In the genomic region with DNA sequence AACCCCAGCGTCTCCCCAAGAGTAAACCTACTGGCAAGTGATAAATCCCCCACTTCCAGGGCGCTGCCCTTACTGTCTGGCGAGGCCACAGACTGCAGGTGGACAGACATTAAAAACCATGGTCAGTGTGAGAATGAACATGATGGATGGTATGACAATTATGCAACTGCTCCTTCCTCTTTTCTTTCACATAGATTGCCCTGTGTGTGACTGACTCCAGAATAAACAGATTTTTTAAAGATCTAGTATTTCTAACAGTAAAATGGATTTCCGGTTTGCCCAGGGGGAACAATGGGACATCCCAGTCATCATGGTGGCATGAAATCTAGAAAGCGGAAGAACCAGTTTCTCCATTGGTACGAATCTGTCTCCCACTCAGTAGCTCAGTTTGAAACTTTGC, we compare ENCODE assay signal across 29 cellular contexts.
DNase-seq lines count a peak whose midpoint lies in the region; ATAC-seq, FAIRE-seq and TF ChIP-seq lines count a peak whose summit lies in the region.
"Had no signal": no experiment of that assay in that cellular context is flagged by ENCODE, and none has a peak within 500 bp of the region (broad histone marks: within the 10 kb centered on the region; RNA-seq: fewer than 3 reads in every experiment).

No MANE protein-coding gene starts in this region.

- DNase-seq in GF-D8 (lab: John Stamatoyannopoulos, UW) (peak; percentile 28), NCI-H146 (lab: John Stamatoyannopoulos, UW) (peak; percentile 28), PC-9 (peak; percentile 49 to 85), iris pigment epithelial cell (ENCODE audit: low read depth) (peak; percentile 74), NCI-H1048 (lab: John Stamatoyannopoulos, UW) (no peak), kidney glomerular epithelial cell (lab: John Stamatoyannopoulos, UW) (no peak), small intestine (no peak)
- DNase-seq in activated CD8-positive, alpha-beta memory T cell treated with anti-CD3 and anti-CD28 coated beads, Interleukin-2, amount 10 ng/mL, durations not matched to agents 7 days and 5 days: no peak
- DNase-seq: activated CD8-positive, alpha-beta T cell treated with anti-CD3 and anti-CD28 coated beads, Interleukin-2, amount 10 ng/mL, durations not matched to agents 7 days and 5 days; activated naive CD4-positive, alpha-beta T cell; activated T-cell treated with anti-CD3 and anti-CD28 coated beads, Interleukin-2, amount 50 U/mL, for 1 hour; hippocampal formation; left ventricle myocardium inferior; naive thymus-derived CD8-positive, alpha-beta T cell; NCI-H1105 treated with DMSO at 0.1 percent for 48 hours; NCI-H2107; NCI-H524; spleen; stimulated activated CD4-positive, alpha-beta T cell treated with anti-CD3 and anti-CD28 coated beads, Interleukin-4, amount 100 ng/mL, for 1 hour; T-cell had no signal

- BruUV-seq in PC-9 (replicated peaks; lab: Mats Ljungman, UMichigan): no TSS peak

- no peak overlapping the region for H3K4me3 ChIP-seq in PC-9
- no peak overlapping the region for H3K4me3 ChIP-seq in small intestine (ENCODE audit: low read depth in 1 of 2, low read length in 2 of 2)
- H3K4me3 ChIP-seq: gastroesophageal sphincter, HAP-1, left ventricle myocardium inferior, spleen, suprapubic skin had no signal

- no peaks in the 10 kb centered on the region for H3K9me3 Mint-ChIP-seq in activated CD8-positive, alpha-beta memory T cell treated with anti-CD3 and anti-CD28 coated beads, Interleukin-2, amount 10 ng/mL, durations not matched to agents 7 days and 5 days (ENCODE audit: low read depth)
- H3K9me3 Mint-ChIP-seq: brain; naive thymus-derived CD8-positive, alpha-beta T cell; stimulated activated memory B cell treated with anti-CD40 and anti-IgM and Interleukin-4, amounts not matched to agents 10 μg/mL and 1 μg/mL and 100 μg/mL, for 72 hours; T-cell had no signal

- no peaks in the 10 kb centered on the region; the same call in 1 of the 2 replicates for H3K36me3 ChIP-seq in PC-9 (ENCODE audit: low read depth)
- H3K36me3 ChIP-seq in small intestine (ENCODE audit: control insufficient read depth in 2 of 2, insufficient read depth in 2 of 2, low read length in 2 of 2): peaks cover 2 to 4% of the 10 kb centered on the region in 2 donors
- H3K36me3 ChIP-seq: gastroesophageal sphincter, HAP-1, left ventricle myocardium inferior, suprapubic skin had no signal

- no peak overlapping the region for H3K27ac Mint-ChIP-seq in activated CD8-positive, alpha-beta memory T cell treated with anti-CD3 and anti-CD28 coated beads, Interleukin-2, amount 10 ng/mL, durations not matched to agents 7 days and 5 days
- H3K27ac Mint-ChIP-seq: activated CD8-positive, alpha-beta T cell treated with anti-CD3 and anti-CD28 coated beads, Interleukin-2, amount 10 ng/mL, durations not matched to agents 7 days and 5 days; brain; naive thymus-derived CD8-positive, alpha-beta T cell; stimulated activated memory B cell treated with anti-CD40 and anti-IgM and Interleukin-4, amounts not matched to agents 10 μg/mL and 1 μg/mL and 100 μg/mL, for 72 hours; T-cell had no signal

- H3K4me2 ChIP-seq in PC-9: peak overlapping the region; percentile 21

- ATAC-seq in activated CD8-positive, alpha-beta memory T cell treated with anti-CD3 and anti-CD28 coated beads, Interleukin-2, amount 10 ng/mL, durations not matched to agents 7 days and 5 days: no peak
- ATAC-seq: activated CD8-positive, alpha-beta T cell treated with anti-CD3 and anti-CD28 coated beads, Interleukin-2, amount 10 ng/mL, durations not matched to agents 7 days and 5 days; gastroesophageal sphincter; naive thymus-derived CD8-positive, alpha-beta T cell; Right ventricle myocardium inferior; stimulated activated memory B cell treated with anti-CD40 and anti-IgM and Interleukin-4, amounts not matched to agents 10 μg/mL and 1 μg/mL and 100 μg/mL, for 72 hours; T-cell had no signal

- H3K4me3 Mint-ChIP-seq in activated CD8-positive, alpha-beta memory T cell treated with anti-CD3 and anti-CD28 coated beads, Interleukin-2, amount 10 ng/mL, durations not matched to agents 7 days and 5 days: no peak overlapping the region
- H3K4me3 Mint-ChIP-seq: activated CD8-positive, alpha-beta T cell treated with anti-CD3 and anti-CD28 coated beads, Interleukin-2, amount 10 ng/mL, durations not matched to agents 7 days and 5 days; brain; naive thymus-derived CD8-positive, alpha-beta T cell; stimulated activated memory B cell treated with anti-CD40 and anti-IgM and Interleukin-4, amounts not matched to agents 10 μg/mL and 1 μg/mL and 100 μg/mL, for 72 hours; T-cell had no signal

- H3K79me2 ChIP-seq in PC-9 (ENCODE audit: low read depth): no peaks in the 10 kb centered on the region

- H3F3A ChIP-seq in PC-9 (ENCODE audit: insufficient read depth, low read depth): peaks cover 23% of the 10 kb centered on the region

- H3K9me3 ChIP-seq in PC-9 (ENCODE audit: insufficient read depth, low read depth): no peaks in the 10 kb centered on the region
- H3K9me3 ChIP-seq in small intestine (ENCODE audit: control insufficient read depth, low read depth): no peaks in the 10 kb centered on the region
- H3K9me3 ChIP-seq: gastroesophageal sphincter, HAP-1, left ventricle myocardium inferior, spleen, suprapubic skin had no signal

- H4K20me1 ChIP-seq in PC-9 (ENCODE audit: insufficient read depth): no peaks in the 10 kb centered on the region

- TF ChIP-seq CTCF in PC-9 (conservative IDR thresholded peaks at IDR 0.05): no peak

- peaks cover 45% of the 10 kb centered on the region for H3K4me1 ChIP-seq in PC-9 (replicated peaks; ENCODE audit: insufficient read depth)
- H3K4me1 ChIP-seq in small intestine (ENCODE audit: control insufficient read depth in 2 of 2, insufficient read depth in 1 of 2, low read depth in 1 of 2, low read length in 1 of 2): peaks cover 0 to 6% of the 10 kb centered on the region in 2 donors
- H3K4me1 ChIP-seq: spleen had no signal

- CTCF ChIA-PET in PC-9 (lab: Charles Lee): no interaction called here
- CTCF ChIA-PET in activated CD8-positive, alpha-beta memory T cell treated with anti-CD3 and anti-CD28 coated beads, Interleukin-2, amount 10 ng/mL, durations not matched to agents 7 days and 5 days (lab: Charles Lee): no interaction called here

- WGBS in small intestine, 3 donors: 90 to 91% (median 91%) methylated on average over 6 of the region's 6 CpGs

- H3K9me2 ChIP-seq in PC-9 (ENCODE audit: insufficient read depth): no peaks in the 10 kb centered on the region

- H2AFZ ChIP-seq in PC-9: no peak overlapping the region

- intact Hi-C loops in PC-9 (cut with micrococcal nuclease; ENCODE audit: unreplicated experiment): loop anchor here (2.0 to 10.0 kb wide), 3 partner anchors 41 to 341 kb away; no protein-coding TSS in a partner anchor

- POLR2A ChIA-PET in PC-9 (lab: Charles Lee; ENCODE audit: unreplicated experiment): interaction anchor here (0.5 to 0.6 kb wide), 2 partner anchors 278 to 669 kb away, joined by 4 to 8 read pairs; no protein-coding TSS in a partner anchor

- H3K27me3 Mint-ChIP-seq in activated CD8-positive, alpha-beta memory T cell treated with anti-CD3 and anti-CD28 coated beads, Interleukin-2, amount 10 ng/mL, durations not matched to agents 7 days and 5 days: peaks cover 15% of the 10 kb centered on the region
- H3K27me3 Mint-ChIP-seq: naive thymus-derived CD8-positive, alpha-beta T cell; stimulated activated memory B cell treated with anti-CD40 and anti-IgM and Interleukin-4, amounts not matched to agents 10 μg/mL and 1 μg/mL and 100 μg/mL, for 72 hours; T-cell had no signal

- no peaks in the 10 kb centered on the region for H3K36me3 Mint-ChIP-seq in activated CD8-positive, alpha-beta memory T cell treated with anti-CD3 and anti-CD28 coated beads, Interleukin-2, amount 10 ng/mL, durations not matched to agents 7 days and 5 days
- H3K36me3 Mint-ChIP-seq: brain had no signal

- H3K4me1 Mint-ChIP-seq in activated CD8-positive, alpha-beta memory T cell treated with anti-CD3 and anti-CD28 coated beads, Interleukin-2, amount 10 ng/mL, durations not matched to agents 7 days and 5 days: peaks cover 3% of the 10 kb centered on the region
- H3K4me1 Mint-ChIP-seq: stimulated activated memory B cell treated with anti-CD40 and anti-IgM and Interleukin-4, amounts not matched to agents 10 μg/mL and 1 μg/mL and 100 μg/mL, for 72 hours had no signal

- H3K27me3 ChIP-seq in PC-9 (ENCODE audit: insufficient read depth, low read depth): no peaks in the 10 kb centered on the region
- no peaks in the 10 kb centered on the region for H3K27me3 ChIP-seq in small intestine (ENCODE audit: control insufficient read depth in 2 of 2, insufficient read depth in 2 of 2, low read length in 2 of 2)
- H3K27me3 ChIP-seq: gastroesophageal sphincter, spleen, suprapubic skin had no signal

- peak overlapping the region; percentile 63 for H3K27ac ChIP-seq in PC-9
- no peak overlapping the region for H3K27ac ChIP-seq in small intestine (ENCODE audit: low read depth in 1 of 2, low read length in 1 of 2)
- H3K27ac ChIP-seq: C4-2B, gastroesophageal sphincter, left ventricle myocardium inferior, spleen had no signal

- no peak for FAIRE-seq in small intestine (lab: Jason Lieb, UNC)
- FAIRE-seq: D721Med, GM19239 had no signal

Comparison
In these comparisons a context has a peak if more than half of its experiments do, and no peak if none do; other contexts are left out.
1. DNase-seq: peak in GF-D8 (single experiment), NCI-H146 (single experiment), PC-9 (2 of 2) and iris pigment epithelial cell (single experiment); none in activated CD8-positive, alpha-beta memory T cell treated with anti-CD3 and anti-CD28 coated beads, Interleukin-2, amount 10 ng/mL, durations not matched to agents 7 days and 5 days (single experiment), NCI-H1048 (single experiment), kidney glomerular epithelial cell (single experiment) and small intestine (single experiment).